9 cellular contexts compared by ENCODE assay signal in the genomic region with DNA sequence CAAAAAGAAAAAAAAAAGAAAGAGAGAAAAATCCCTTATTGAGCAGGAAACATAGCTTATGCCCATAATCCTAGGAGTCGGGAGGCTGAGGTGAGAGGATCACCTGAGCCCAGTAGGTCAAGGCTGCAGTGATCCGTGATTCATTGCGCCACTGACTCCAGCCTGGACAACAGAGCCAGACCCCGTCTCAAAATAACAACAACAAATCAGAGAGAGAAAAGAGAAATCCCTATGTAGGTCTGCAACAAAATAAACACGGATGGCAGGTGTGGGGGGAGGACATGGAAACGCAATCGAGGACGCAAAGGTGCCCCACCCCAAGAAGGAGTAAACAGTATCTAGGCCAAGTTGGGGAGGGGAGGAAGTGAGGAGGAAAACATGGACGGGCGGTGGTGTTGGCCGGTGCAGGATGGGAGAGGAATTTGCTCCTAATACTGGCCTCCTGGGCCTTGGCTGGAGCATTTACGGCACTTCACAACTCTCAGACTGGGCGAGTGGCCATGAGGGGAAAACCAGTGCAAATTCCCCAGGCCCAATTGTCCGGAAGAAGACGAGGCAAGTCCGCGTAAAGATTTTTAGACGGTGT. TPM values are rescaled to one million over a fixed set of nuclear protein-coding genes. Genes with fewer than 3 reads are reported as not detected.
DNase-seq lines count a peak whose midpoint lies in the region; ATAC-seq and TF ChIP-seq lines count a peak whose summit lies in the region.
"Had no signal": no experiment of that assay in that cellular context is flagged by ENCODE, and none has a peak within 500 bp of the region (broad histone marks: within the 10 kb centered on the region; RNA-seq: fewer than 3 reads in every experiment).

No MANE protein-coding gene starts in this region.

- H3K4me1 ChIP-seq in MM.1S (ENCODE audit: low read length) = peaks cover 4% of the 10 kb centered on the region; the same call in 1 of the 2 replicates
- H3K4me1 ChIP-seq in naive thymus-derived CD4-positive, alpha-beta T cell (ENCODE audit: control insufficient read depth in 2 of 2, insufficient read depth in 2 of 2, low read length in 2 of 2) = peaks cover 11 to 25% of the 10 kb centered on the region in 2 donors

- peaks cover 0 to 3% (median 0%) of the 10 kb centered on the region in 5 donors for H3K27me3 Mint-ChIP-seq in naive thymus-derived CD4-positive, alpha-beta T cell

- no peaks in the 10 kb centered on the region for H3K9me3 ChIP-seq in MM.1S (replicated peaks; ENCODE audit: insufficient read depth, low read length)
- no peaks in the 10 kb centered on the region for H3K9me3 ChIP-seq in naive thymus-derived CD4-positive, alpha-beta T cell (ENCODE audit: control insufficient read depth in 2 of 3, low read length in 3 of 3)

- peaks cover 5% of the 10 kb centered on the region for H3F3A ChIP-seq in MM.1S (ENCODE audit: insufficient read depth, low read length)

- peak overlapping the region; percentile 27; the same call in 1 of the 2 replicates for H2AFZ ChIP-seq in MM.1S (ENCODE audit: low read length)

- intact Hi-C loops in naive thymus-derived CD4-positive, alpha-beta T cell (cut with micrococcal nuclease) = loop anchor here (1.0 to 10.0 kb wide), 8 partner anchors 25 to 357 kb away; a partner anchor contains a TSS

- H3K4me2 ChIP-seq in MM.1S (ENCODE audit: low read depth, low read length) = peak overlapping the region; percentile 42; the same call in 1 of the 2 replicates

- peak overlapping the region; percentile 97 to 100 (median 99) for H3K4me3 Mint-ChIP-seq in naive thymus-derived CD4-positive, alpha-beta T cell

- H3K27ac Mint-ChIP-seq in naive thymus-derived CD4-positive, alpha-beta T cell = peak overlapping the region; percentile 98 to 100 (median 100)

- H3K79me2 ChIP-seq in MM.1S (ENCODE audit: low read length) = peaks cover 43% of the 10 kb centered on the region

- H3K9me2 ChIP-seq in MM.1S (replicated peaks; ENCODE audit: insufficient read depth, low read length) = no peaks in the 10 kb centered on the region

- peaks cover 8 to 22% (median 15%) of the 10 kb centered on the region in 5 donors for H3K36me3 Mint-ChIP-seq in naive thymus-derived CD4-positive, alpha-beta T cell

- peaks cover 23% of the 10 kb centered on the region for H3K36me3 ChIP-seq in MM.1S (replicated peaks; ENCODE audit: insufficient read depth, low read length)
- H3K36me3 ChIP-seq in naive thymus-derived CD4-positive, alpha-beta T cell (ENCODE audit: control insufficient read depth in 2 of 3, insufficient read depth in 3 of 3, low read length in 3 of 3) = peaks cover 0 to 33% (median 15%) of the 10 kb centered on the region in 3 experiments

- peaks cover 26 to 50% (median 41%) of the 10 kb centered on the region in 7 donors for H3K4me1 Mint-ChIP-seq in naive thymus-derived CD4-positive, alpha-beta T cell

- no peak overlapping the region for H3K9ac ChIP-seq in MM.1S (ENCODE audit: low read length)

- peaks cover 0 to 4% (median 0%) of the 10 kb centered on the region in 11 donors for H3K9me3 Mint-ChIP-seq in naive thymus-derived CD4-positive, alpha-beta T cell

- peak; percentile 13 for DNase-seq in EH (ENCODE audit: low read depth)
- DNase-seq in MM.1S = no peak
- no peak for DNase-seq in coronary artery (ENCODE audit: low spot score)
- no peak for DNase-seq in naive thymus-derived CD4-positive, alpha-beta T cell
- no peak for DNase-seq in retina
- DNase-seq in activated gamma-delta T cell treated with Interleukin-2 at 50 U/mL for 16 hours = no peak
- no peak for DNase-seq in superior temporal gyrus (ENCODE audit: extremely low spot score)

- no peaks in the 10 kb centered on the region for H4K20me1 ChIP-seq in MM.1S (ENCODE audit: insufficient read depth, low read length)

- H3K27me3 ChIP-seq in MM.1S (replicated peaks; ENCODE audit: insufficient read depth, low read length) = no peaks in the 10 kb centered on the region
- no peaks in the 10 kb centered on the region for H3K27me3 ChIP-seq in naive thymus-derived CD4-positive, alpha-beta T cell (ENCODE audit: control insufficient read depth in 2 of 2, insufficient read depth in 2 of 2, low read length in 2 of 2)

- H3K27ac ChIP-seq in MM.1S (ENCODE audit: low read length) (no peak overlapping the region), coronary artery (peak overlapping the region; percentile 99 to 100)
- peak overlapping the region; percentile 98 for H3K27ac ChIP-seq in naive thymus-derived CD4-positive, alpha-beta T cell (ENCODE audit: low read depth, low read length)

- H3K4me3 ChIP-seq in MM.1S (ENCODE audit: low read length) (peak overlapping the region; percentile 92), coronary artery (peak overlapping the region; percentile 99)
- peak overlapping the region; percentile 99 for H3K4me3 ChIP-seq in naive thymus-derived CD4-positive, alpha-beta T cell (ENCODE audit: low read length)

- ATAC-seq in naive thymus-derived CD4-positive, alpha-beta T cell = no peak
- ATAC-seq in GM21367 (IDR thresholded peaks at IDR 0.05; ENCODE audit: unreplicated experiment) = no peak

- TF ChIP-seq CTCF in MM.1S (IDR thresholded peaks at IDR 0.05; ENCODE audit: low read length) = no peak
- TF ChIP-seq CTCF in coronary artery (IDR thresholded peaks at IDR 0.05) = no peak

- POLR2A ChIA-PET in naive thymus-derived CD4-positive, alpha-beta T cell (lab: Charles Lee) = interaction anchor here (0.6 to 3.5 kb wide), 19 partner anchors 14 to 586 kb away, joined by 3 to 99 read pairs (median 5); a partner anchor contains a TSS

- CTCF ChIA-PET in naive thymus-derived CD4-positive, alpha-beta T cell (lab: Charles Lee) = interaction anchor here (0.9 to 1.6 kb wide), 2 partner anchors 26 to 123 kb away, joined by 3 to 4 read pairs; no protein-coding TSS in a partner anchor

RNA-seq across cellular contexts. Expression of a gene that starts 0.6 kb away (rescaled TPM):
- 100 to 1,000 TPM in 4 of 5 experiments, 10 to 100 TPM in 1; 85.2 to 143 (median 116) TPM for total RNA-seq in naive thymus-derived CD4-positive, alpha-beta T cell
- polyA plus RNA-seq in naive thymus-derived CD4-positive, alpha-beta T cell = 10 to 100 TPM; 57.4 to 95.7 TPM

RNA-seq across cellular contexts. Expression of a gene that starts 5.0 kb away (rescaled TPM):
- not detected for total RNA-seq in naive thymus-derived CD4-positive, alpha-beta T cell
- polyA plus RNA-seq in naive thymus-derived CD4-positive, alpha-beta T cell = not detected
- total RNA-seq: pulmonary artery endothelial cell had no signal

RNA-seq across cellular contexts. Expression of a gene that starts 5.9 kb away (rescaled TPM):
- total RNA-seq in naive thymus-derived CD4-positive, alpha-beta T cell = 1 to 10 TPM; 2.6 to 4.0 (median 3.1) TPM
- polyA plus RNA-seq in naive thymus-derived CD4-positive, alpha-beta T cell = 1 to 10 TPM; 1.4 to 1.5 TPM

RNA-seq across cellular contexts. Expression of a gene that starts 17.1 kb away (rescaled TPM):
- not detected for total RNA-seq in naive thymus-derived CD4-positive, alpha-beta T cell
- polyA plus RNA-seq in naive thymus-derived CD4-positive, alpha-beta T cell = not detected

RNA-seq across cellular contexts. Expression of a gene that starts 20.3 kb away (rescaled TPM):
- not detected for total RNA-seq in naive thymus-derived CD4-positive, alpha-beta T cell
- polyA plus RNA-seq in naive thymus-derived CD4-positive, alpha-beta T cell = not detected
